In the genomic region with DNA sequence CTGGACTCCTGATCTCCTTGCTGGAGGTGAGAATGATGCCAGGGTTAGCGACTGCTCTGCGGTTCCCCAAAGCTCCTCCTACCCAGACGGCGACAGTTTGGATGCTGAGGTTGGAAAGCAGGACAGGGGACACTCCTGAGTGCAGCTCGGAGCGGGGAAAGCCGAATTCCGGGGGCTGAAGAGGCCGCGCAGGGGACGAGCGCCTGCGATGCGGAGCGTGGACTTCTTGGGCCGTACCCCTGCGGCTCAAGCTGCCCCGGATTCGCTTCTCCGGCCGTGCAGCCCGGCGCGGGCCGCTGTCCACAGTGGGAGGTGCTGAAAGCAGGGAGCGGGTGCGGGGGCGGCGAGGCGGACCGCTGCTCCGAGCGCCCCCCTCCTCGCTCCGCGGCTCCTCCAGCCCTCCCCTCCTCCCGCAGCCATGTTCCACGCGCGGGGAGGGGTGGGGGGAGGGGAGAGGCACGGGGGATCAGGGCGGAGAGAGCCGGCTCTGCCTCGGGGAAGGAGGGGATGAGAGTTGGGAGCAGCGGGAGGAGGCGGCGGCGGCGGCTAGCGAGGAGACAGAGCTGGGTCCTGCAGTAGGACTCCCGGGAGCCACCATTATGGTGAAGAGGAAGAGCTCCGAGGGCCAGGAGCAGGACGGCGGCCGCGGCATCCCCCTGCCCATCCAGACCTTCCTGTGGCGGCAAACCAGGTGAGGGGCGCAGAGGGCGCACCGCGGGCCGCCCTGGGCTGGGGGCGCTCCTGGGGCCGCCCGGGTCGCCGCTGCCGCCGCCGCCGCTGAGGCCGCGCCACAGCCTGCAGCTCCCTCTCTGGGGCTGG, we compare ENCODE assay signal across 8 cellular contexts. TPM values are rescaled to one million over a fixed set of nuclear protein-coding genes. Genes with fewer than 3 reads are reported as not detected.
A peak's percentile ranks its signal among the peaks of the same experiment; 100 is the strongest.
DNase-seq lines count a peak whose midpoint lies in the region; ATAC-seq and TF ChIP-seq lines count a peak whose summit lies in the region.

A gene with protein sequence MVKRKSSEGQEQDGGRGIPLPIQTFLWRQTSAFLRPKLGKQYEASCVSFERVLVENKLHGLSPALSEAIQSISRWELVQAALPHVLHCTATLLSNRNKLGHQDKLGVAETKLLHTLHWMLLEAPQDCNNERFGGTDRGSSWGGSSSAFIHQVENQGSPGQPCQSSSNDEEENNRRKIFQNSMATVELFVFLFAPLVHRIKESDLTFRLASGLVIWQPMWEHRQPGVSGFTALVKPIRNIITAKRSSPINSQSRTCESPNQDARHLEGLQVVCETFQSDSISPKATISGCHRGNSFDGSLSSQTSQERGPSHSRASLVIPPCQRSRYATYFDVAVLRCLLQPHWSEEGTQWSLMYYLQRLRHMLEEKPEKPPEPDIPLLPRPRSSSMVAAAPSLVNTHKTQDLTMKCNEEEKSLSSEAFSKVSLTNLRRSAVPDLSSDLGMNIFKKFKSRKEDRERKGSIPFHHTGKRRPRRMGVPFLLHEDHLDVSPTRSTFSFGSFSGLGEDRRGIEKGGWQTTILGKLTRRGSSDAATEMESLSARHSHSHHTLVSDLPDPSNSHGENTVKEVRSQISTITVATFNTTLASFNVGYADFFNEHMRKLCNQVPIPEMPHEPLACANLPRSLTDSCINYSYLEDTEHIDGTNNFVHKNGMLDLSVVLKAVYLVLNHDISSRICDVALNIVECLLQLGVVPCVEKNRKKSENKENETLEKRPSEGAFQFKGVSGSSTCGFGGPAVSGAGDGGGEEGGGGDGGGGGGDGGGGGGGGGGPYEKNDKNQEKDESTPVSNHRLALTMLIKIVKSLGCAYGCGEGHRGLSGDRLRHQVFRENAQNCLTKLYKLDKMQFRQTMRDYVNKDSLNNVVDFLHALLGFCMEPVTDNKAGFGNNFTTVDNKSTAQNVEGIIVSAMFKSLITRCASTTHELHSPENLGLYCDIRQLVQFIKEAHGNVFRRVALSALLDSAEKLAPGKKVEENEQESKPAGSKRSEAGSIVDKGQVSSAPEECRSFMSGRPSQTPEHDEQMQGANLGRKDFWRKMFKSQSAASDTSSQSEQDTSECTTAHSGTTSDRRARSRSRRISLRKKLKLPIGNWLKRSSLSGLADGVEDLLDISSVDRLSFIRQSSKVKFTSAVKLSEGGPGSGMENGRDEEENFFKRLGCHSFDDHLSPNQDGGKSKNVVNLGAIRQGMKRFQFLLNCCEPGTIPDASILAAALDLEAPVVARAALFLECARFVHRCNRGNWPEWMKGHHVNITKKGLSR (N-terminal part only) (plus strand): TSS at position 359 of the 819 bp plus-strand sequence. CDS start 241 bp downstream, at position 600.

- POLR2A ChIA-PET in AG04450 (lab: Yijun Ruan, JAX): interaction anchor here (0.6 kb wide), 1 partner anchor 44 kb away, joined by 4 read pairs; no protein-coding TSS in a partner anchor

- CTCF ChIA-PET in AG04450 (lab: Charles Lee): no interaction called here
- CTCF ChIA-PET in activated naive CD4-positive, alpha-beta T cell treated with anti-CD3 and anti-CD28 coated beads, Interleukin-2, amount 10 ng/mL, durations not matched to agents 7 days and 5 days (lab: Charles Lee): no interaction called here

- TF ChIP-seq CTCF in AG04450 (IDR thresholded peaks at IDR 0.05; ENCODE audit: low read depth, low read length): no peak
- TF ChIP-seq CTCF in gastroesophageal sphincter (IDR thresholded peaks at IDR 0.05): no peak

- H3K36me3 Mint-ChIP-seq in activated naive CD4-positive, alpha-beta T cell treated with anti-CD3 and anti-CD28 coated beads, Interleukin-2, amount 10 ng/mL, durations not matched to agents 7 days and 5 days: no peaks in the 10 kb centered on the region

- peaks cover 0 to 10% (median 7%) of the 10 kb centered on the region in 3 donors for H3K4me1 ChIP-seq in gastroesophageal sphincter
- peaks cover 12% of the 10 kb centered on the region for H3K4me1 ChIP-seq in neuron (ENCODE audit: insufficient read depth, low read length)

- H3K27ac Mint-ChIP-seq in activated naive CD4-positive, alpha-beta T cell treated with anti-CD3 and anti-CD28 coated beads, Interleukin-2, amount 10 ng/mL, durations not matched to agents 7 days and 5 days: no peak within 1 kb of the TSS

- TF ChIP-seq POLR2A in gastroesophageal sphincter (IDR thresholded peaks at IDR 0.05): no peak

- H3K27me3 ChIP-seq in AG04450 (ENCODE audit: control insufficient read depth, insufficient read depth, low read length) (no peaks in the 10 kb centered on the region), gastroesophageal sphincter (peaks cover 60% of the 10 kb centered on the region), neuron (ENCODE audit: insufficient read depth, low read length) (no peaks in the 10 kb centered on the region)

- WGBS in gastroesophageal sphincter (ENCODE audit: low coverage in 1 of 2), 2 donors: no CpG with 5 or more reads among the region's 73 CpGs

- H3K4me3 ChIP-seq in AG04450 (ENCODE audit: low read depth, low read length): peak within 1 kb of the TSS; percentile 37
- H3K4me3 ChIP-seq in gastroesophageal sphincter: peak within 1 kb of the TSS in 1 of 2 donors; percentile 35
- H3K4me3 ChIP-seq in neuron (ENCODE audit: low read length): peak within 1 kb of the TSS; percentile 70

- DNase-seq in AG04450 (ENCODE audit: low read depth, low spot score) (peak; percentile 4), NCI-H1694 treated with DMSO at 0.1 percent for 48 hours (lab: John Stamatoyannopoulos, UW) (peak; percentile 65)
- DNase-seq in activated naive CD4-positive, alpha-beta T cell treated with anti-CD3 and anti-CD28 coated beads, Interleukin-2, amount 10 ng/mL, durations not matched to agents 7 days and 5 days: peak; percentile 49

- no peaks in the 10 kb centered on the region; the same call in 1 of the 2 replicates for H3K9me3 ChIP-seq in AG04450 (ENCODE audit: control insufficient read depth, insufficient read depth, low read length)
- no peaks in the 10 kb centered on the region for H3K9me3 ChIP-seq in gastroesophageal sphincter
- H3K9me3 ChIP-seq in neuron (ENCODE audit: low read length): no peaks in the 10 kb centered on the region

- no peaks in the 10 kb centered on the region for H3K9me3 Mint-ChIP-seq in activated naive CD4-positive, alpha-beta T cell treated with anti-CD3 and anti-CD28 coated beads, Interleukin-2, amount 10 ng/mL, durations not matched to agents 7 days and 5 days

- peak; percentile 55 for ATAC-seq in GM19043 (IDR thresholded peaks at IDR 0.05; ENCODE audit: low read depth, unreplicated experiment)
- ATAC-seq in gastroesophageal sphincter: peak; percentile 72
- no peak for ATAC-seq in HG03565 (IDR thresholded peaks at IDR 0.05; ENCODE audit: unreplicated experiment)
- ATAC-seq in HG03521 (IDR thresholded peaks at IDR 0.05; ENCODE audit: unreplicated experiment): no peak

- no peaks in the 10 kb centered on the region for H3K4me1 Mint-ChIP-seq in activated naive CD4-positive, alpha-beta T cell treated with anti-CD3 and anti-CD28 coated beads, Interleukin-2, amount 10 ng/mL, durations not matched to agents 7 days and 5 days

- peaks cover 15% of the 10 kb centered on the region for H3K27me3 Mint-ChIP-seq in activated naive CD4-positive, alpha-beta T cell treated with anti-CD3 and anti-CD28 coated beads, Interleukin-2, amount 10 ng/mL, durations not matched to agents 7 days and 5 days

- no peaks in the 10 kb centered on the region for H3K36me3 ChIP-seq in gastroesophageal sphincter
- no peaks in the 10 kb centered on the region for H3K36me3 ChIP-seq in neuron (ENCODE audit: insufficient read depth, low read length)

- TF ChIP-seq EP300 in gastroesophageal sphincter (IDR thresholded peaks at IDR 0.05): no peak

- peak within 1 kb of the TSS; percentile 95 for H2AFZ ChIP-seq in neuron (ENCODE audit: low read depth, low read length)

- no peak within 1 kb of the TSS for H3K4me3 Mint-ChIP-seq in activated naive CD4-positive, alpha-beta T cell treated with anti-CD3 and anti-CD28 coated beads, Interleukin-2, amount 10 ng/mL, durations not matched to agents 7 days and 5 days

- H3K27ac ChIP-seq in AG04450 (ENCODE audit: low read depth, low read length) (no peak within 1 kb of the TSS), gastroesophageal sphincter (no peak within 1 kb of the TSS)

RNA-seq across cellular contexts. Expression of the gene that starts here (rescaled TPM):
- not detected in 2 replicates for polyA plus RNA-seq in AG04450 (2011; rRNA removed)
- polyA minus RNA-seq in AG04450 (2011; rRNA and poly(A)+ RNA removed): not detected in 2 replicates
- under 1 TPM; under 0.01 to 0.67 (median 0.06) TPM for total RNA-seq in gastroesophageal sphincter

Comparison
In these comparisons a context has a peak if more than half of its experiments do, and no peak if none do; other contexts are left out.
1. Peak in DNase-seq and H3K4me3 ChIP-seq in AG04450; RNA of the gene not detected or under 1 TPM.
2. Peak in ATAC-seq in gastroesophageal sphincter; RNA of the gene not detected or under 1 TPM.
3. DNase-seq: peak in every context shown above with its lines; median percentile 65 in NCI-H1694 treated with DMSO at 0.1 percent for 48 hours; 49 in activated naive CD4-positive, alpha-beta T cell treated with anti-CD3 and anti-CD28 coated beads, Interleukin-2, amount 10 ng/mL, durations not matched to agents 7 days and 5 days; 4 in AG04450.